Comparison of ENCODE assay signal across 9 cellular contexts in genomic region chr11:28697920-28698827, GRCh38.
DNase-seq lines count a peak whose midpoint lies in the region; ATAC-seq and TF ChIP-seq lines count a peak whose summit lies in the region.
"Had no signal": no experiment of that assay in that cellular context is flagged by ENCODE, and none has a peak within 500 bp of the region (broad histone marks: within the 10 kb centered on the region; RNA-seq: fewer than 3 reads in every experiment).

No MANE protein-coding gene starts in this region.

- no peaks in the 10 kb centered on the region for H3K4me1 ChIP-seq in prostate gland (replicated peaks)
- H3K4me1 ChIP-seq: BLaER1 had no signal

- 76% methylated on average over 5 of the region's 5 CpGs for WGBS in prostate gland

- H3K36me3 ChIP-seq in prostate gland = no peaks in the 10 kb centered on the region
- H3K36me3 ChIP-seq: BLaER1 had no signal

- TF ChIP-seq CTCF in VCaP (conservative IDR thresholded peaks at IDR 0.05) (peak; percentile 92), prostate gland (IDR thresholded peaks at IDR 0.05) (peak; percentile 49 to 73 (median 58))

- intact Hi-C loops in prostate gland (cut with DNase I) = loop anchor here (10.0 kb wide), 1 partner anchor 993 kb away; the partner anchor contains the start of gene BDNF

- H3K4me3 ChIP-seq in prostate gland = no peak overlapping the region
- H3K4me3 ChIP-seq: BLaER1 had no signal

- no peak for TF ChIP-seq POLR2A in prostate gland (IDR thresholded peaks at IDR 0.05)

- no peak for ATAC-seq in HG03045 (IDR thresholded peaks at IDR 0.05; ENCODE audit: unreplicated experiment)

- DNase-seq in DMS53 (lab: John Stamatoyannopoulos, UW) (peak; percentile 58), DMS53 treated with DMSO at 0.1 percent for 48 hours (lab: John Stamatoyannopoulos, UW; ENCODE audit: unreplicated experiment) (no peak), GM19240 (ENCODE audit: insufficient read length, low spot score) (peak; percentile 4), Kasumi-1 (lab: John Stamatoyannopoulos, UW) (peak; percentile 35 to 42), germinal center (ENCODE audit: low spot score) (peak; percentile 14), prostate gland (ENCODE audit: low spot score) (peak; percentile 19)

- H3K9me3 ChIP-seq in prostate gland = no peaks in the 10 kb centered on the region
- H3K9me3 ChIP-seq: BLaER1 had no signal

- H3K27ac ChIP-seq in VCaP (no peak overlapping the region), prostate gland (no peak overlapping the region)
- H3K27ac ChIP-seq: BLaER1 had no signal

- H3K27me3 ChIP-seq in prostate gland (replicated peaks; ENCODE audit: insufficient read depth) = no peaks in the 10 kb centered on the region
